23 cellular contexts compared by ENCODE assay signal in genomic region chr11:87020336-87020735, GRCh38.
"Had no signal": no experiment of that assay in that cellular context is flagged by ENCODE, and none has a peak within 500 bp of the region (broad histone marks: within the 10 kb centered on the region; RNA-seq: fewer than 3 reads in every experiment).

No MANE protein-coding gene starts in this region.

- H3K4me2 ChIP-seq: hepatocyte had no signal

- H3K4me3 ChIP-seq: coronary artery, hepatocyte, sigmoid colon, thoracic aorta, upper lobe of right lung had no signal

- H3K4me1 Mint-ChIP-seq: memory B cell; naive B cell; stimulated activated naive B cell treated with anti-CD40 and anti-IgM and Interleukin-4, amounts not matched to agents 10 μg/mL and 1 μg/mL and 100 μg/mL, for 72 hours had no signal

- H3K27me3 Mint-ChIP-seq: activated naive CD8-positive, alpha-beta T cell treated with anti-CD3 and anti-CD28 coated beads, Interleukin-2, amount 10 ng/mL, durations not matched to agents 7 days and 5 days had no signal

- ATAC-seq: foreskin keratinocyte; left ventricle myocardium superior; stimulated activated naive B cell treated with anti-CD40 and anti-IgM and Interleukin-4, amounts not matched to agents 10 μg/mL and 1 μg/mL and 100 μg/mL, for 72 hours; upper lobe of right lung had no signal

- H3K9me3 ChIP-seq: sigmoid colon, thoracic aorta, upper lobe of right lung had no signal

- H3K27ac Mint-ChIP-seq: activated naive CD4-positive, alpha-beta T cell treated with anti-CD3 and anti-CD28 coated beads for 36 hours; activated naive CD8-positive, alpha-beta T cell treated with anti-CD3 and anti-CD28 coated beads, Interleukin-2, amount 10 ng/mL, durations not matched to agents 7 days and 5 days; memory B cell; naive B cell; stimulated activated naive B cell treated with anti-CD40 and anti-IgM and Interleukin-4, amounts not matched to agents 10 μg/mL and 1 μg/mL and 100 μg/mL, for 72 hours; T-helper 1 cell treated with Interleukin-12 subunit alpha and Interleukin-12 subunit beta and Interleukin-4 antibody, amounts not matched to agents 30 μg/mL and 1 μg/mL, for 36 hours had no signal

- H3K79me2 ChIP-seq: hepatocyte had no signal

- DNase-seq: activated CD4-positive, alpha-beta T cell treated with anti-CD3 and anti-CD28 coated beads for 4 hours; activated CD4-positive, alpha-beta T cell treated with anti-CD3 and anti-CD28 coated beads, Interleukin-2, amount 50 U/mL, for 48 hours; activated CD4-positive, CD25-positive, alpha-beta regulatory T cell; activated naive CD4-positive, alpha-beta T cell treated with anti-CD3 and anti-CD28 coated beads for 36 hours; activated naive CD8-positive, alpha-beta T cell treated with anti-CD3 and anti-CD28 coated beads, Interleukin-2, amount 10 ng/mL, durations not matched to agents 7 days and 5 days; activated T-cell treated with anti-CD3 and anti-CD28 coated beads, Interleukin-2, amount 50 U/mL, for 48 hours; amygdala; cerebellar nuclear complex; kidney glomerular epithelial cell; left ventricle myocardium superior; naive B cell; sigmoid colon; stimulated activated CD4-positive, alpha-beta T cell treated with anti-CD3 and anti-CD28 coated beads, Interleukin-2, amount 100 ng/mL, for 48 hours; stimulated activated CD8-positive, alpha-beta memory T cell treated with anti-CD3 and anti-CD28 coated beads, Interleukin-4, amount 100 ng/mL, for 48 hours; stimulated activated naive B cell treated with anti-CD40 and anti-IgM and Interleukin-4, amounts not matched to agents 10 μg/mL and 1 μg/mL and 100 μg/mL, for 72 hours; upper lobe of right lung had no signal

- H2AFZ ChIP-seq: hepatocyte had no signal

- H3K4me3 Mint-ChIP-seq: activated naive CD4-positive, alpha-beta T cell treated with anti-CD3 and anti-CD28 coated beads for 36 hours; activated naive CD8-positive, alpha-beta T cell treated with anti-CD3 and anti-CD28 coated beads, Interleukin-2, amount 10 ng/mL, durations not matched to agents 7 days and 5 days; memory B cell; naive B cell; neural crest cell; stimulated activated naive B cell treated with anti-CD40 and anti-IgM and Interleukin-4, amounts not matched to agents 10 μg/mL and 1 μg/mL and 100 μg/mL, for 72 hours; T-helper 1 cell treated with Interleukin-12 subunit alpha and Interleukin-12 subunit beta and Interleukin-4 antibody, amounts not matched to agents 30 μg/mL and 1 μg/mL, for 36 hours had no signal

- H3K4me1 ChIP-seq: foreskin keratinocyte, sigmoid colon, upper lobe of right lung had no signal

- H3K27ac ChIP-seq: foreskin keratinocyte, hepatocyte, sigmoid colon, thoracic aorta had no signal

- H3K9me3 Mint-ChIP-seq: activated naive CD4-positive, alpha-beta T cell treated with anti-CD3 and anti-CD28 coated beads for 36 hours; activated naive CD8-positive, alpha-beta T cell treated with anti-CD3 and anti-CD28 coated beads, Interleukin-2, amount 10 ng/mL, durations not matched to agents 7 days and 5 days; memory B cell; stimulated activated naive B cell treated with anti-CD40 and anti-IgM and Interleukin-4, amounts not matched to agents 10 μg/mL and 1 μg/mL and 100 μg/mL, for 72 hours; T-helper 1 cell treated with Interleukin-12 subunit alpha and Interleukin-12 subunit beta and Interleukin-4 antibody, amounts not matched to agents 30 μg/mL and 1 μg/mL, for 36 hours had no signal

- H3K27me3 ChIP-seq: foreskin keratinocyte, hepatocyte, sigmoid colon, upper lobe of right lung had no signal

- H3K36me3 ChIP-seq: sigmoid colon, thoracic aorta, upper lobe of right lung had no signal

- H3K36me3 Mint-ChIP-seq: activated naive CD8-positive, alpha-beta T cell treated with anti-CD3 and anti-CD28 coated beads, Interleukin-2, amount 10 ng/mL, durations not matched to agents 7 days and 5 days; memory B cell; stimulated activated naive B cell treated with anti-CD40 and anti-IgM and Interleukin-4, amounts not matched to agents 10 μg/mL and 1 μg/mL and 100 μg/mL, for 72 hours had no signal
